In the genomic region with DNA sequence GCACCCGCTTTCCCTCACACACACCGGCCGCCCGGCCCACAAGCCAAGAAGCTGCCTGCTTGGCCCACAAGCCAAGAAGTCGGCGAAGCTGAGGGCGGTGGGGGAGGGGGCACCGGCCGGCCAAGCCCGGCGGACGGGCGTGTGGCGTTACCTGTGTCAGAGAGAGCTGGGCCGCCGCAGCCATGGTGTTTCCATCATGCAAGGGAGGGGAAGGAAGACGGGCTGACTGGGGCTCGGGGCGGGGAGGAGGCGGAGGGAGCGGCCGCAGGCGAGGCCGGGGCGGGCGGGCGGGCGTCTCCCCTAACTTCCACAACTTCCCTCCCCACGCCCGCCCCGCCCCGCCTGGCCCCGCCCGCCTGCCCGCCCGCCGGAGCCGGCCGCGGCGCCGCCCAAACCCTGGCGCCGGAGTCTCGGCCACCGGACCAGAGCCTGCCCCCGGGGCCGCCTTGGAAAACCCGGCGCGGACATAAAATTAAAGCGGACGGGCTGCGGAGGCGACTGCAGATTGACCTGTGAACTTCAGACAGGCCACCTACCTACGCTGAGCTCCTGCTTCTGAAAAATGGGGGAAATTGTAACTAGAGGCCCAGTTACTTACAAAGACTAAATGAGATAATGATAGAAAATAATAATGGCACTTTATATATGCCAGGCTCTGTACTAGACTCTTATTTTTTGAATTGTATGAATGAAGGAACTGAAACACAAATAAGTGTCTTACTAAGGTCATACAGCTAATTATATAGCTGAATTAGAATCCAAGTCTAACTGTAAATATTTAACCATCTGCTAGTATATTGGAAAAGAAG, we compare ENCODE assay signal across 1 cellular context.
TF ChIP-seq lines count a peak whose summit lies in the region.

A gene (minus strand): TSS at position 219 of the 809 bp plus-strand sequence. CDS start 35 bp downstream, at position 184.

TF ChIP-seq in HepG2, 621 proteins besides CTCF, POLR2A, EP300 and RAD21 (continued from another document and continues in another):
- TF ChIP-seq, protein P1, sequence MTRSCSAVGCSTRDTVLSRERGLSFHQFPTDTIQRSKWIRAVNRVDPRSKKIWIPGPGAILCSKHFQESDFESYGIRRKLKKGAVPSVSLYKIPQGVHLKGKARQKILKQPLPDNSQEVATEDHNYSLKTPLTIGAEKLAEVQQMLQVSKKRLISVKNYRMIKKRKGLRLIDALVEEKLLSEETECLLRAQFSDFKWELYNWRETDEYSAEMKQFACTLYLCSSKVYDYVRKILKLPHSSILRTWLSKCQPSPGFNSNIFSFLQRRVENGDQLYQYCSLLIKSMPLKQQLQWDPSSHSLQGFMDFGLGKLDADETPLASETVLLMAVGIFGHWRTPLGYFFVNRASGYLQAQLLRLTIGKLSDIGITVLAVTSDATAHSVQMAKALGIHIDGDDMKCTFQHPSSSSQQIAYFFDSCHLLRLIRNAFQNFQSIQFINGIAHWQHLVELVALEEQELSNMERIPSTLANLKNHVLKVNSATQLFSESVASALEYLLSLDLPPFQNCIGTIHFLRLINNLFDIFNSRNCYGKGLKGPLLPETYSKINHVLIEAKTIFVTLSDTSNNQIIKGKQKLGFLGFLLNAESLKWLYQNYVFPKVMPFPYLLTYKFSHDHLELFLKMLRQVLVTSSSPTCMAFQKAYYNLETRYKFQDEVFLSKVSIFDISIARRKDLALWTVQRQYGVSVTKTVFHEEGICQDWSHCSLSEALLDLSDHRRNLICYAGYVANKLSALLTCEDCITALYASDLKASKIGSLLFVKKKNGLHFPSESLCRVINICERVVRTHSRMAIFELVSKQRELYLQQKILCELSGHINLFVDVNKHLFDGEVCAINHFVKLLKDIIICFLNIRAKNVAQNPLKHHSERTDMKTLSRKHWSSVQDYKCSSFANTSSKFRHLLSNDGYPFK (CRISPR knock-in tag; IDR thresholded peaks at IDR 0.05; ENCODE audit: borderline replicate concordance), result no peak
- TF ChIP-seq, protein P2, sequence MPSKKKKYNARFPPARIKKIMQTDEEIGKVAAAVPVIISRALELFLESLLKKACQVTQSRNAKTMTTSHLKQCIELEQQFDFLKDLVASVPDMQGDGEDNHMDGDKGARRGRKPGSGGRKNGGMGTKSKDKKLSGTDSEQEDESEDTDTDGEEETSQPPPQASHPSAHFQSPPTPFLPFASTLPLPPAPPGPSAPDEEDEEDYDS (CRISPR knock-in tag; IDR thresholded peaks at IDR 0.05), result no peak
- TF ChIP-seq ZNF296 (CRISPR knock-in tag; conservative IDR thresholded peaks at IDR 0.05) (no peak), SMAD3 (CRISPR knock-in tag; IDR thresholded peaks at IDR 0.05) (peak; percentile 51; the same call in 1 of the 2 replicates), NFYC (CRISPR knock-in tag; IDR thresholded peaks at IDR 0.05) (no peak; the same call in 1 of the 2 replicates), ZNF124 (CRISPR knock-in tag; IDR thresholded peaks at IDR 0.05) (no peak), KDM6A (CRISPR knock-in tag; IDR thresholded peaks at IDR 0.05; ENCODE audit: low read depth) (no peak), TOE1 (CRISPR knock-in tag; IDR thresholded peaks at IDR 0.05) (no peak), ZBTB1 (CRISPR knock-in tag; IDR thresholded peaks at IDR 0.05; ENCODE audit: borderline replicate concordance) (no peak), NR2F6 (IDR thresholded peaks at IDR 0.05) (0 out of 2 replicates have a peak, but pooled peaks have one; percentile 26), NR2F6 (CRISPR knock-in tag; IDR thresholded peaks at IDR 0.05) (peak; percentile 37; the same call in 1 of the 2 replicates), ZNF30 (CRISPR knock-in tag; IDR thresholded peaks at IDR 0.05) (no peak; the same call in 1 of the 2 replicates), ZNF17 (CRISPR knock-in tag; IDR thresholded peaks at IDR 0.05) (no peak), THYN1 (CRISPR knock-in tag; IDR thresholded peaks at IDR 0.05; ENCODE audit: borderline replicate concordance, low read depth) (no peak), ZNF564 (CRISPR knock-in tag; IDR thresholded peaks at IDR 0.05) (no peak), ZNF543 (CRISPR knock-in tag; IDR thresholded peaks at IDR 0.05) (no peak), DPF2 (CRISPR knock-in tag; IDR thresholded peaks at IDR 0.05; ENCODE audit: borderline replicate concordance, low read depth) (no peak), DNMT1 (CRISPR knock-in tag; IDR thresholded peaks at IDR 0.05) (no peak), SRSF9 (IDR thresholded peaks at IDR 0.05; ENCODE audit: borderline replicate concordance, insufficient read depth, low read depth, low read length, poor library complexity, severe bottlenecking) (no peak), ZNF546 (CRISPR knock-in tag; conservative IDR thresholded peaks at IDR 0.05) (peak; percentile 66; the same call in 1 of the 2 replicates), ZFY (CRISPR knock-in tag; IDR thresholded peaks at IDR 0.05) (peak; percentile 60; the same call in 1 of the 2 replicates), RARG (CRISPR knock-in tag; IDR thresholded peaks at IDR 0.05; ENCODE audit: low read depth) (no peak), ZNF34 (CRISPR knock-in tag; IDR thresholded peaks at IDR 0.05; ENCODE audit: borderline replicate concordance) (no peak), ZNF720 (CRISPR knock-in tag; IDR thresholded peaks at IDR 0.05) (no peak), ZNF33A (CRISPR knock-in tag; IDR thresholded peaks at IDR 0.05; ENCODE audit: borderline replicate concordance) (no peak), HHEX (CRISPR knock-in tag; IDR thresholded peaks at IDR 0.05) (no peak), HNRNPH1 (optimal IDR thresholded peaks at IDR 0.05; ENCODE audit: low read depth, low read length) (no peak), CAMTA2 (CRISPR knock-in tag; IDR thresholded peaks at IDR 0.05; ENCODE audit: borderline replicate concordance) (no peak), ZNF20 (CRISPR knock-in tag; IDR thresholded peaks at IDR 0.05) (no peak), PCBP2 (optimal IDR thresholded peaks at IDR 0.05; ENCODE audit: low read depth, low read length, poor library complexity, severe bottlenecking) (no peak)
- TF ChIP-seq, protein P3, sequence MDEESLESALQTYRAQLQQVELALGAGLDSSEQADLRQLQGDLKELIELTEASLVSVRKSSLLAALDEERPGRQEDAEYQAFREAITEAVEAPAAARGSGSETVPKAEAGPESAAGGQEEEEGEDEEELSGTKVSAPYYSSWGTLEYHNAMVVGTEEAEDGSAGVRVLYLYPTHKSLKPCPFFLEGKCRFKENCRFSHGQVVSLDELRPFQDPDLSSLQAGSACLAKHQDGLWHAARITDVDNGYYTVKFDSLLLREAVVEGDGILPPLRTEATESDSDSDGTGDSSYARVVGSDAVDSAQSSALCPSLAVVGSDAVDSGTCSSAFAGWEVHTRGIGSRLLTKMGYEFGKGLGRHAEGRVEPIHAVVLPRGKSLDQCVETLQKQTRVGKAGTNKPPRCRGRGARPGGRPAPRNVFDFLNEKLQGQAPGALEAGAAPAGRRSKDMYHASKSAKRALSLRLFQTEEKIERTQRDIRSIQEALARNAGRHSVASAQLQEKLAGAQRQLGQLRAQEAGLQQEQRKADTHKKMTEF (CRISPR knock-in tag; IDR thresholded peaks at IDR 0.05), result peak; percentile 49; the same call in 1 of the 2 replicates
- TF ChIP-seq, protein P4, sequence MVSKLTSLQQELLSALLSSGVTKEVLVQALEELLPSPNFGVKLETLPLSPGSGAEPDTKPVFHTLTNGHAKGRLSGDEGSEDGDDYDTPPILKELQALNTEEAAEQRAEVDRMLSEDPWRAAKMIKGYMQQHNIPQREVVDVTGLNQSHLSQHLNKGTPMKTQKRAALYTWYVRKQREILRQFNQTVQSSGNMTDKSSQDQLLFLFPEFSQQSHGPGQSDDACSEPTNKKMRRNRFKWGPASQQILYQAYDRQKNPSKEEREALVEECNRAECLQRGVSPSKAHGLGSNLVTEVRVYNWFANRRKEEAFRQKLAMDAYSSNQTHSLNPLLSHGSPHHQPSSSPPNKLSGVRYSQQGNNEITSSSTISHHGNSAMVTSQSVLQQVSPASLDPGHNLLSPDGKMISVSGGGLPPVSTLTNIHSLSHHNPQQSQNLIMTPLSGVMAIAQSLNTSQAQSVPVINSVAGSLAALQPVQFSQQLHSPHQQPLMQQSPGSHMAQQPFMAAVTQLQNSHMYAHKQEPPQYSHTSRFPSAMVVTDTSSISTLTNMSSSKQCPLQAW (CRISPR knock-in tag; IDR thresholded peaks at IDR 0.05), result no peak
- TF ChIP-seq, protein P5, sequence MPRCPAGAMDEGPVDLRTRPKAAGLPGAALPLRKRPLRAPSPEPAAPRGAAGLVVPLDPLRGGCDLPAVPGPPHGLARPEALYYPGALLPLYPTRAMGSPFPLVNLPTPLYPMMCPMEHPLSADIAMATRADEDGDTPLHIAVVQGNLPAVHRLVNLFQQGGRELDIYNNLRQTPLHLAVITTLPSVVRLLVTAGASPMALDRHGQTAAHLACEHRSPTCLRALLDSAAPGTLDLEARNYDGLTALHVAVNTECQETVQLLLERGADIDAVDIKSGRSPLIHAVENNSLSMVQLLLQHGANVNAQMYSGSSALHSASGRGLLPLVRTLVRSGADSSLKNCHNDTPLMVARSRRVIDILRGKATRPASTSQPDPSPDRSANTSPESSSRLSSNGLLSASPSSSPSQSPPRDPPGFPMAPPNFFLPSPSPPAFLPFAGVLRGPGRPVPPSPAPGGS (CRISPR knock-in tag; IDR thresholded peaks at IDR 0.05), result no peak
- TF ChIP-seq, protein P6, sequence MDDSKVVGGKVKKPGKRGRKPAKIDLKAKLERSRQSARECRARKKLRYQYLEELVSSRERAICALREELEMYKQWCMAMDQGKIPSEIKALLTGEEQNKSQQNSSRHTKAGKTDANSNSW (CRISPR knock-in tag; IDR thresholded peaks at IDR 0.05; ENCODE audit: borderline replicate concordance), result no peak
- TF ChIP-seq, protein P7, sequence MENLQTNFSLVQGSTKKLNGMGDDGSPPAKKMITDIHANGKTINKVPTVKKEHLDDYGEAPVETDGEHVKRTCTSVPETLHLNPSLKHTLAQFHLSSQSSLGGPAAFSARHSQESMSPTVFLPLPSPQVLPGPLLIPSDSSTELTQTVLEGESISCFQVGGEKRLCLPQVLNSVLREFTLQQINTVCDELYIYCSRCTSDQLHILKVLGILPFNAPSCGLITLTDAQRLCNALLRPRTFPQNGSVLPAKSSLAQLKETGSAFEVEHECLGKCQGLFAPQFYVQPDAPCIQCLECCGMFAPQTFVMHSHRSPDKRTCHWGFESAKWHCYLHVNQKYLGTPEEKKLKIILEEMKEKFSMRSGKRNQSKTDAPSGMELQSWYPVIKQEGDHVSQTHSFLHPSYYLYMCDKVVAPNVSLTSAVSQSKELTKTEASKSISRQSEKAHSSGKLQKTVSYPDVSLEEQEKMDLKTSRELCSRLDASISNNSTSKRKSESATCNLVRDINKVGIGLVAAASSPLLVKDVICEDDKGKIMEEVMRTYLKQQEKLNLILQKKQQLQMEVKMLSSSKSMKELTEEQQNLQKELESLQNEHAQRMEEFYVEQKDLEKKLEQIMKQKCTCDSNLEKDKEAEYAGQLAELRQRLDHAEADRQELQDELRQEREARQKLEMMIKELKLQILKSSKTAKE (CRISPR knock-in tag; IDR thresholded peaks at IDR 0.05; ENCODE audit: borderline replicate concordance), result no peak
- TF ChIP-seq, protein P8, sequence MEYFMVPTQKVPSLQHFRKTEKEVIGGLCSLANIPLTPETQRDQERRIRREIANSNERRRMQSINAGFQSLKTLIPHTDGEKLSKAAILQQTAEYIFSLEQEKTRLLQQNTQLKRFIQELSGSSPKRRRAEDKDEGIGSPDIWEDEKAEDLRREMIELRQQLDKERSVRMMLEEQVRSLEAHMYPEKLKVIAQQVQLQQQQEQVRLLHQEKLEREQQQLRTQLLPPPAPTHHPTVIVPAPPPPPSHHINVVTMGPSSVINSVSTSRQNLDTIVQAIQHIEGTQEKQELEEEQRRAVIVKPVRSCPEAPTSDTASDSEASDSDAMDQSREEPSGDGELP (IDR thresholded peaks at IDR 0.05; ENCODE audit: borderline replicate concordance, low read depth), result no peak
- TF ChIP-seq, protein P9, sequence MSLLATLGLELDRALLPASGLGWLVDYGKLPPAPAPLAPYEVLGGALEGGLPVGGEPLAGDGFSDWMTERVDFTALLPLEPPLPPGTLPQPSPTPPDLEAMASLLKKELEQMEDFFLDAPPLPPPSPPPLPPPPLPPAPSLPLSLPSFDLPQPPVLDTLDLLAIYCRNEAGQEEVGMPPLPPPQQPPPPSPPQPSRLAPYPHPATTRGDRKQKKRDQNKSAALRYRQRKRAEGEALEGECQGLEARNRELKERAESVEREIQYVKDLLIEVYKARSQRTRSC (CRISPR knock-in tag; IDR thresholded peaks at IDR 0.05; ENCODE audit: low read depth), result no peak
- TF ChIP-seq, protein P10, sequence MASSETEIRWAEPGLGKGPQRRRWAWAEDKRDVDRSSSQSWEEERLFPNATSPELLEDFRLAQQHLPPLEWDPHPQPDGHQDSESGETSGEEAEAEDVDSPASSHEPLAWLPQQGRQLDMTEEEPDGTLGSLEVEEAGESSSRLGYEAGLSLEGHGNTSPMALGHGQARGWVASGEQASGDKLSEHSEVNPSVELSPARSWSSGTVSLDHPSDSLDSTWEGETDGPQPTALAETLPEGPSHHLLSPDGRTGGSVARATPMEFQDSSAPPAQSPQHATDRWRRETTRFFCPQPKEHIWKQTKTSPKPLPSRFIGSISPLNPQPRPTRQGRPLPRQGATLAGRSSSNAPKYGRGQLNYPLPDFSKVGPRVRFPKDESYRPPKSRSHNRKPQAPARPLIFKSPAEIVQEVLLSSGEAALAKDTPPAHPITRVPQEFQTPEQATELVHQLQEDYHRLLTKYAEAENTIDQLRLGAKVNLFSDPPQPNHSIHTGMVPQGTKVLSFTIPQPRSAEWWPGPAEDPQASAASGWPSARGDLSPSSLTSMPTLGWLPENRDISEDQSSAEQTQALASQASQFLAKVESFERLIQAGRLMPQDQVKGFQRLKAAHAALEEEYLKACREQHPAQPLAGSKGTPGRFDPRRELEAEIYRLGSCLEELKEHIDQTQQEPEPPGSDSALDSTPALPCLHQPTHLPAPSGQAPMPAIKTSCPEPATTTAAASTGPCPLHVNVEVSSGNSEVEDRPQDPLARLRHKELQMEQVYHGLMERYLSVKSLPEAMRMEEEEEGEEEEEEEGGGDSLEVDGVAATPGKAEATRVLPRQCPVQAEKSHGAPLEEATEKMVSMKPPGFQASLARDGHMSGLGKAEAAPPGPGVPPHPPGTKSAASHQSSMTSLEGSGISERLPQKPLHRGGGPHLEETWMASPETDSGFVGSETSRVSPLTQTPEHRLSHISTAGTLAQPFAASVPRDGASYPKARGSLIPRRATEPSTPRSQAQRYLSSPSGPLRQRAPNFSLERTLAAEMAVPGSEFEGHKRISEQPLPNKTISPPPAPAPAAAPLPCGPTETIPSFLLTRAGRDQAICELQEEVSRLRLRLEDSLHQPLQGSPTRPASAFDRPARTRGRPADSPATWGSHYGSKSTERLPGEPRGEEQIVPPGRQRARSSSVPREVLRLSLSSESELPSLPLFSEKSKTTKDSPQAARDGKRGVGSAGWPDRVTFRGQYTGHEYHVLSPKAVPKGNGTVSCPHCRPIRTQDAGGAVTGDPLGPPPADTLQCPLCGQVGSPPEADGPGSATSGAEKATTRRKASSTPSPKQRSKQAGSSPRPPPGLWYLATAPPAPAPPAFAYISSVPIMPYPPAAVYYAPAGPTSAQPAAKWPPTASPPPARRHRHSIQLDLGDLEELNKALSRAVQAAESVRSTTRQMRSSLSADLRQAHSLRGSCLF (CRISPR knock-in tag; IDR thresholded peaks at IDR 0.05; ENCODE audit: borderline replicate concordance), result no peak
- TF ChIP-seq, protein P11, sequence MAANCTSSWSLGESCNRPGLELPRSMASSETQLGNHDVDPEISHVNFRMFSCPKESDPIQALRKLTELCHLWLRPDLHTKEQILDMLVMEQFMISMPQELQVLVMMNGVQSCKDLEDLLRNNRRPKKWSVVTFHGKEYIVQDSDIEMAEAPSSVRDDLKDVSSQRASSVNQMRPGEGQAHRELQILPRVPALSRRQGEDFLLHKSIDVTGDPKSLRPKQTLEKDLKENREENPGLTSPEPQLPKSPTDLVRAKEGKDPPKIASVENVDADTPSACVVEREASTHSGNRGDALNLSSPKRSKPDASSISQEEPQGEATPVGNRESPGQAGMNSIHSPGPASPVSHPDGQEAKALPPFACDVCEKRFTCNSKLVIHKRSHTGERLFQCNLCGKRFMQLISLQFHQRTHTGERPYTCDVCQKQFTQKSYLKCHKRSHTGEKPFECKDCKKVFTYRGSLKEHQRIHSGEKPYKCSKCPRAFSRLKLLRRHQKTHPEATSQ (CRISPR knock-in tag; IDR thresholded peaks at IDR 0.05; ENCODE audit: borderline replicate concordance), result no peak
